In the genomic region with DNA sequence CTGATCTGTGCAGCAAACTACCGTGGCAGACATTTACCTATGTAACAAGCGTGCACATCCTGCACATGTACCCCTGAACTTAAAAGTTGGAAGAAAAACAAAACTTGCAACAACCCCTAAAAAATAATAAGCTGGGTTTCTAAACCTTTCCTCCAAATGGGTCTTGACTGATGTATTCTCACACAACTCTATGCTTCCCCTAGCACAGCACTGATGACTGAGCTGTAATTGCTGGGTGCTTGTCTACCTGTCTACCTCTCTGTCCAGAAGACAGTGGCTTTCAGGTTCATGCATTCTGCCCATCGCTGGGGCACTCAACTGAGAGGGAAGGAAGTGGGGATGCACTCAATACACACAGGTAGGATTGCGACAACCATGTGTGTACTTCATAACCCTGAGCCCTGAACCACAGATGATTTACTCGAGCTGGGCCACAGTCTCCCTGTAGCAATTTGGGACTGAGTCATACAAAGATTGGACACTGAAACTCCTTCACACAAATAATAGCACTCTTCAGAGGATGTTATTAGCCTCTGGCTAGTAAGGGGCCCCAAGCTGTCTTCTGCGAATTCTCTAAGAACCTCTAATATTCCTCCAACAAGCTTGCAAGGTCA, we compare ENCODE assay signal across 14 cellular contexts. TPM values are rescaled to one million over a fixed set of nuclear protein-coding genes. Genes with fewer than 3 reads are reported as not detected.
DNase-seq lines count a peak whose midpoint lies in the region; ATAC-seq and TF ChIP-seq lines count a peak whose summit lies in the region.
"Had no signal": no experiment of that assay in that cellular context is flagged by ENCODE, and none has a peak within 500 bp of the region (broad histone marks: within the 10 kb centered on the region; RNA-seq: fewer than 3 reads in every experiment).

No MANE protein-coding gene starts in this region.

- peak; percentile 66 for ATAC-seq in GM19351 (IDR thresholded peaks at IDR 0.05; ENCODE audit: unreplicated experiment)
- ATAC-seq in HG02884 (IDR thresholded peaks at IDR 0.05; ENCODE audit: unreplicated experiment), result peak; percentile 67
- ATAC-seq: activated CD4-positive, alpha-beta T cell treated with anti-CD3 and anti-CD28 coated beads for 36 hours had no signal

- no peaks in the 10 kb centered on the region for H3K27me3 ChIP-seq in osteoblast (ENCODE audit: insufficient read depth, low read length)

- H3K9me3 ChIP-seq in osteoblast (ENCODE audit: low read depth, low read length), result no peaks in the 10 kb centered on the region
- H3K9me3 ChIP-seq: Caco-2 had no signal

- H3K79me2 ChIP-seq in osteoblast (ENCODE audit: insufficient read depth, low read length), result no peaks in the 10 kb centered on the region

- H3K4me1 ChIP-seq in osteoblast (ENCODE audit: insufficient read depth, low read length), result peaks cover 12% of the 10 kb centered on the region

- no peak overlapping the region for H3K4me3 ChIP-seq in osteoblast (ENCODE audit: insufficient read depth, low read length)

- H3K27ac ChIP-seq in osteoblast (ENCODE audit: low read depth, low read length), result no peak overlapping the region

- H3K36me3 ChIP-seq in osteoblast (ENCODE audit: insufficient read depth, low read length), result no peaks in the 10 kb centered on the region

- H2AFZ ChIP-seq in osteoblast (ENCODE audit: low read length), result no peak overlapping the region

- DNase-seq in NOMO-1 treated with dmso at 0.1 percent for 144 hours (lab: John Stamatoyannopoulos, UW; ENCODE audit: unreplicated experiment) (peak; percentile 83), osteoblast (ENCODE audit: insufficient read length, low spot score, missing footprints) (peak; percentile 14), DMS79 treated with DMSO at 0.1 percent for 48 hours (lab: John Stamatoyannopoulos, UW) (no peak), COLO668 (lab: John Stamatoyannopoulos, UW; ENCODE audit: unreplicated experiment) (no peak)
- no peak for DNase-seq in activated CD4-positive, CD25-positive, alpha-beta regulatory T cell (lab: John Stamatoyannopoulos, UW)
- DNase-seq: activated CD4-positive, alpha-beta T cell treated with anti-CD3 and anti-CD28 coated beads for 36 hours; activated naive CD4-positive, alpha-beta T cell treated with anti-CD3 and anti-CD28 coated beads for 36 hours; Caco-2; NCI-H510A treated with DMSO at 0.1 percent for 48 hours; nephron progenitor cell; stimulated activated CD4-positive, alpha-beta T cell treated with anti-CD3 and anti-CD28 coated beads, Interleukin-15, amount 100 ng/mL, for 24 hours; SW 1271 had no signal

- no peak for TF ChIP-seq CTCF in osteoblast (IDR thresholded peaks at IDR 0.05; ENCODE audit: extremely low read depth, low read depth, low read length)

- no peaks in the 10 kb centered on the region for H4K20me1 ChIP-seq in osteoblast (ENCODE audit: insufficient read depth, low read length)

- H3K4me2 ChIP-seq in osteoblast (ENCODE audit: insufficient read depth, low read length), result no peak overlapping the region

RNA-seq across cellular contexts. Expression of a gene that starts 44.8 kb away (rescaled TPM):
- 46.9 and 52.1 TPM in 2 replicates for total RNA-seq in osteoblast

Comparison
In these comparisons a context has a peak if more than half of its experiments do, and no peak if none do; other contexts are left out.
1. DNase-seq: peak in NOMO-1 treated with dmso at 0.1 percent for 144 hours (single experiment) and osteoblast (single experiment); none in DMS79 treated with DMSO at 0.1 percent for 48 hours (single experiment), activated CD4-positive, CD25-positive, alpha-beta regulatory T cell (0 of 4) and COLO668 (single experiment).